In genomic region chr2:9996321-9996720, GRCh38 we compare ENCODE assay signal across 16 cellular contexts.
DNase-seq lines count a peak whose midpoint lies in the region; ATAC-seq, FAIRE-seq and TF ChIP-seq lines count a peak whose summit lies in the region.
"Had no signal": no experiment of that assay in that cellular context is flagged by ENCODE, and none has a peak within 500 bp of the region (broad histone marks: within the 10 kb centered on the region; RNA-seq: fewer than 3 reads in every experiment).

No MANE protein-coding gene starts in this region.

- DNase-seq in activated CD8-positive, alpha-beta memory T cell treated with anti-CD3 and anti-CD28 coated beads, Interleukin-2, amount 50 U/mL, for 48 hours: peak; percentile 6
- DNase-seq in activated CD8-positive, alpha-beta memory T cell treated with anti-CD3 and anti-CD28 coated beads for 24 hours: no peak
- DNase-seq in D721Med (ENCODE audit: insufficient read length, low spot score): no peak
- peak; percentile 4 for DNase-seq in ecto neural progenitor cell (ENCODE audit: low spot score)
- peak; percentile 3 for DNase-seq in stimulated activated CD8-positive, alpha-beta memory T cell treated with anti-CD3 and anti-CD28 coated beads, Interleukin-4, amount 100 ng/mL, for 48 hours
- DNase-seq: AML-193; CD4-positive, alpha-beta memory T cell; DMS79 treated with DMSO at 0.1 percent for 48 hours; GF-D8; HCEC 1CT had no signal

- peak; percentile 94 for FAIRE-seq in D721Med (lab: Jason Lieb, UNC)
- FAIRE-seq: A549, H54, HTR-8/SVneo had no signal

- ATAC-seq in HG03108 (IDR thresholded peaks at IDR 0.05; ENCODE audit: unreplicated experiment): no peak
- no peak for ATAC-seq in HG03457 (IDR thresholded peaks at IDR 0.05; ENCODE audit: unreplicated experiment)
- ATAC-seq: A549, GM23338 had no signal

- TF ChIP-seq CTCF in D721Med (IDR thresholded peaks at IDR 0.05; ENCODE audit: insufficient read depth, missing control alignments): no peak

Comparison
In these comparisons a context has a peak if more than half of its experiments do, and no peak if none do; other contexts are left out.
1. DNase-seq: peak in activated CD8-positive, alpha-beta memory T cell treated with anti-CD3 and anti-CD28 coated beads, Interleukin-2, amount 50 U/mL, for 48 hours (single experiment), ecto neural progenitor cell (single experiment) and stimulated activated CD8-positive, alpha-beta memory T cell treated with anti-CD3 and anti-CD28 coated beads, Interleukin-4, amount 100 ng/mL, for 48 hours (single experiment); none in activated CD8-positive, alpha-beta memory T cell treated with anti-CD3 and anti-CD28 coated beads for 24 hours (single experiment) and D721Med (single experiment).